Comparison of ENCODE assay signal across 8 cellular contexts in genomic region chr6:127516676-127517273, GRCh38. TPM values are rescaled to one million over a fixed set of nuclear protein-coding genes. Genes with fewer than 3 reads are reported as not detected.
DNase-seq lines count a peak whose midpoint lies in the region; ATAC-seq and TF ChIP-seq lines count a peak whose summit lies in the region.

No MANE protein-coding gene starts in this region.

- H3K4me1 Mint-ChIP-seq in activated B cell treated with CpG ODN at 0.5 μM for 24 hours: peaks cover 28% of the 10 kb centered on the region
- H3K4me1 Mint-ChIP-seq in stimulated activated naive B cell treated with anti-CD40 and anti-IgM and Interleukin-4, amounts not matched to agents 10 μg/mL and 1 μg/mL and 100 μg/mL, for 72 hours: peaks cover 22 to 36% of the 10 kb centered on the region in 2 donors

- peak overlapping the region; percentile 35 for H3K27ac Mint-ChIP-seq in activated B cell treated with CpG ODN at 0.5 μM for 24 hours
- H3K27ac Mint-ChIP-seq in stimulated activated naive B cell treated with anti-CD40 and anti-IgM and Interleukin-4, amounts not matched to agents 10 μg/mL and 1 μg/mL and 100 μg/mL, for 72 hours: no peak overlapping the region

- H3K9ac ChIP-seq in duodenal mucosa (ENCODE audit: low read depth in 1 of 2, low read length in 2 of 2): peak overlapping the region in 1 of 2 donors; percentile 8

- H3K27me3 ChIP-seq in duodenal mucosa (ENCODE audit: control insufficient read depth in 1 of 2, insufficient read depth in 2 of 2, low read length in 2 of 2) (peaks cover 33 to 60% of the 10 kb centered on the region in 2 donors), lung (ENCODE audit: control insufficient read depth, insufficient read depth) (no peaks in the 10 kb centered on the region)

- peaks cover 46% of the 10 kb centered on the region for H3K27me3 Mint-ChIP-seq in activated B cell treated with CpG ODN at 0.5 μM for 24 hours
- H3K27me3 Mint-ChIP-seq in stimulated activated naive B cell treated with anti-CD40 and anti-IgM and Interleukin-4, amounts not matched to agents 10 μg/mL and 1 μg/mL and 100 μg/mL, for 72 hours: peaks cover 44 to 50% of the 10 kb centered on the region in 2 donors

- DNase-seq in AG10803 (ENCODE audit: low read depth): no peak
- DNase-seq in NCI-H2029 (lab: John Stamatoyannopoulos, UW): peak; percentile 9
- DNase-seq in activated B cell treated with CpG ODN at 0.5 μM for 24 hours: no peak
- no peak for DNase-seq in lung (ENCODE audit: low spot score)
- peak; percentile 27 for DNase-seq in stimulated activated naive B cell treated with anti-CD40 and anti-IgM and Interleukin-4, amounts not matched to agents 10 μg/mL and 1 μg/mL and 100 μg/mL, for 72 hours

- 9 to 10% methylated on average over 6 of the region's 6 CpGs for WGBS in lung, 2 donors

- H3K27ac ChIP-seq in duodenal mucosa (ENCODE audit: low read depth, low read length) (no peak overlapping the region), lung (ENCODE audit: low read depth in 1 of 2, low read length in 1 of 2) (no peak overlapping the region)

- H3K9me3 ChIP-seq in duodenal mucosa (ENCODE audit: control insufficient read depth in 1 of 2, low read length in 2 of 2): no peaks in the 10 kb centered on the region
- H3K9me3 ChIP-seq in lung (ENCODE audit: control insufficient read depth in 2 of 2, insufficient read depth in 1 of 2, low read length in 1 of 2): peaks cover 0 to 4% of the 10 kb centered on the region in 2 donors

- H3K9me3 Mint-ChIP-seq in activated B cell treated with CpG ODN at 0.5 μM for 24 hours: no peaks in the 10 kb centered on the region
- no peaks in the 10 kb centered on the region for H3K9me3 Mint-ChIP-seq in stimulated activated naive B cell treated with anti-CD40 and anti-IgM and Interleukin-4, amounts not matched to agents 10 μg/mL and 1 μg/mL and 100 μg/mL, for 72 hours

- intact Hi-C loops in activated B cell treated with CpG ODN at 0.5 μM for 24 hours (cut with micrococcal nuclease): loop anchor here (1.0 to 2.0 kb wide), 3 partner anchors 32 to 250 kb away; partner anchors contain the start of genes ECHDC1 and RNF146

- no peaks in the 10 kb centered on the region for H3K36me3 Mint-ChIP-seq in activated B cell treated with CpG ODN at 0.5 μM for 24 hours (ENCODE audit: low read depth)
- peaks cover 0 to 2% of the 10 kb centered on the region in 2 donors for H3K36me3 Mint-ChIP-seq in stimulated activated naive B cell treated with anti-CD40 and anti-IgM and Interleukin-4, amounts not matched to agents 10 μg/mL and 1 μg/mL and 100 μg/mL, for 72 hours

- H3K4me3 ChIP-seq in AG10803 (ENCODE audit: low read length): peak overlapping the region; percentile 73
- H3K4me3 ChIP-seq in duodenal mucosa (ENCODE audit: low read depth in 1 of 2, low read length in 2 of 2): peak overlapping the region; percentile 65 to 70
- peak overlapping the region; percentile 52 for H3K4me3 ChIP-seq in lung

- TF ChIP-seq CTCF in AG10803 (conservative IDR thresholded peaks at IDR 0.05; ENCODE audit: low read length): peak; percentile 76
- TF ChIP-seq CTCF in activated B cell treated with CpG ODN at 0.5 μM for 24 hours (IDR thresholded peaks at IDR 0.05): no peak
- TF ChIP-seq CTCF in lung (IDR thresholded peaks at IDR 0.05; ENCODE audit: control extremely low read depth, extremely low read depth): peak; percentile 32

- H3K4me3 Mint-ChIP-seq in activated B cell treated with CpG ODN at 0.5 μM for 24 hours: peak overlapping the region; percentile 86
- H3K4me3 Mint-ChIP-seq in stimulated activated naive B cell treated with anti-CD40 and anti-IgM and Interleukin-4, amounts not matched to agents 10 μg/mL and 1 μg/mL and 100 μg/mL, for 72 hours: peak overlapping the region; percentile 84 to 85

- no peaks in the 10 kb centered on the region for H3K36me3 ChIP-seq in duodenal mucosa (ENCODE audit: control insufficient read depth in 1 of 2, insufficient read depth in 2 of 2, low read length in 2 of 2)
- no peaks in the 10 kb centered on the region for H3K36me3 ChIP-seq in lung (ENCODE audit: control insufficient read depth in 2 of 2, insufficient read depth in 2 of 2, low read length in 2 of 2)

- CTCF ChIA-PET in activated B cell treated with CpG ODN at 0.5 μM for 24 hours (lab: Charles Lee): interaction anchor here (0.6 to 1.4 kb wide), 10 partner anchors 9 to 250 kb away, joined by 3 to 4 read pairs (median 3); partner anchors contain the start of gene RNF146

- H3K4me1 ChIP-seq in duodenal mucosa (ENCODE audit: control insufficient read depth in 1 of 2, insufficient read depth in 2 of 2, low read length in 2 of 2): peaks cover 8 to 17% of the 10 kb centered on the region in 2 donors
- H3K4me1 ChIP-seq in lung (ENCODE audit: control insufficient read depth in 2 of 2, insufficient read depth in 2 of 2, low read length in 2 of 2): peaks cover 14 to 18% of the 10 kb centered on the region in 2 donors

- POLR2A ChIA-PET in activated B cell treated with CpG ODN at 0.5 μM for 24 hours (lab: Charles Lee): interaction anchor here (0.8 to 2.1 kb wide), 2 partner anchors 11 to 175 kb away, joined by 3 to 10 read pairs; no protein-coding TSS in a partner anchor

- ATAC-seq in GM18520 (IDR thresholded peaks at IDR 0.05; ENCODE audit: unreplicated experiment): peak; percentile 48
- peak; percentile 54 for ATAC-seq in HG03045 (IDR thresholded peaks at IDR 0.05; ENCODE audit: unreplicated experiment)
- peak; percentile 41 for ATAC-seq in activated B cell treated with CpG ODN at 0.5 μM for 24 hours (ENCODE audit: low read depth)
- ATAC-seq in lung (ENCODE audit: insufficient read depth, low FRiP score): peak; percentile 35
- peak; percentile 71 for ATAC-seq in stimulated activated naive B cell treated with anti-CD40 and anti-IgM and Interleukin-4, amounts not matched to agents 10 μg/mL and 1 μg/mL and 100 μg/mL, for 72 hours (replicated peaks)

RNA-seq across cellular contexts. Expression of gene KIAA0408, which starts 57.6 kb away (rescaled TPM):
- total RNA-seq in activated B cell treated with CpG ODN at 0.5 μM for 24 hours (0.34 and 0.80 TPM in 2 replicates), lung (10 to 100 TPM; 28.7 to 73.0 TPM)
- 10 to 100 TPM in 1 of 2 donors, 1 to 10 TPM in 1; 2.9 to 13.0 TPM for polyA plus RNA-seq in lung

Comparison
In these comparisons a context has a peak if more than half of its experiments do, and no peak if none do; other contexts are left out.
1. DNase-seq: peak in NCI-H2029 (single experiment) and stimulated activated naive B cell treated with anti-CD40 and anti-IgM and Interleukin-4, amounts not matched to agents 10 μg/mL and 1 μg/mL and 100 μg/mL, for 72 hours (single experiment); none in AG10803 (single experiment), activated B cell treated with CpG ODN at 0.5 μM for 24 hours (single experiment) and lung (single experiment).
2. RNA of gene KIAA0408, which starts 57.6 kb away (total RNA-seq): 28.7 to 73.0 TPM in lung; 0.34 to 0.80 TPM in activated B cell treated with CpG ODN at 0.5 μM for 24 hours; every median in the first group is over 10 times any median in the second.
3. Peak in every context shown above with its lines, with median percentiles within 50 percentile points of each other: H3K4me3 ChIP-seq and ATAC-seq.